Comparison of ENCODE assay signal across 19 cellular contexts in genomic region chr10:100204370-100204769, GRCh38.
"Had no signal": no experiment of that assay in that cellular context is flagged by ENCODE, and none has a peak within 500 bp of the region (broad histone marks: within the 10 kb centered on the region; RNA-seq: fewer than 3 reads in every experiment).

No MANE protein-coding gene starts in this region.

- H3K4me3 Mint-ChIP-seq: activated B cell treated with CpG ODN at 0.5 μM for 24 hours; activated CD4-positive, alpha-beta memory T cell treated with anti-CD3 and anti-CD28 coated beads for 36 hours; activated CD4-positive, alpha-beta T cell treated with anti-CD3 and anti-CD28 coated beads for 36 hours; activated T-helper 1 cell treated with anti-CD3 and anti-CD28 coated beads, Interleukin-12 subunit alpha, Interleukin-12 subunit beta, Interleukin-2, Interleukin-4 antibody, amounts not matched to agents 30 ng/mL and 10 ng/mL and 1 ng/mL, durations not matched to agents 14 hours and 24 hours and 36 hours; memory B cell; nephron had no signal

- DNase-seq: activated B cell treated with CpG ODN at 0.5 μM for 24 hours; activated CD4-positive, alpha-beta memory T cell treated with anti-CD3 and anti-CD28 coated beads for 36 hours; activated CD4-positive, alpha-beta T cell treated with anti-CD3 and anti-CD28 coated beads for 36 hours; activated naive CD4-positive, alpha-beta T cell treated with Interleukin-2 at 50 U/mL for 16 hours; amygdala; cortex of kidney; heart left ventricle; islet precursor cell; left cardiac atrium; right cardiac atrium; stimulated activated CD4-positive, alpha-beta T cell treated with anti-CD3 and anti-CD28 coated beads, Interleukin-4, amount 100 ng/mL, for 24 hours; stimulated activated naive CD8-positive, alpha-beta T cell treated with anti-CD3 and anti-CD28 coated beads, Interleukin-15, Interleukin-2, amounts not matched to agents 100 U/mL and 50 U/mL, for 24 hours; T-helper 1 cell; T1000; upper lobe of left lung had no signal

- H3K4me1 Mint-ChIP-seq: activated B cell treated with CpG ODN at 0.5 μM for 24 hours, memory B cell, nephron had no signal

- H3K9me3 Mint-ChIP-seq: activated B cell treated with CpG ODN at 0.5 μM for 24 hours; activated CD4-positive, alpha-beta memory T cell treated with anti-CD3 and anti-CD28 coated beads for 36 hours; activated T-helper 1 cell treated with anti-CD3 and anti-CD28 coated beads, Interleukin-12 subunit alpha, Interleukin-12 subunit beta, Interleukin-2, Interleukin-4 antibody, amounts not matched to agents 30 ng/mL and 10 ng/mL and 1 ng/mL, durations not matched to agents 14 hours and 24 hours and 36 hours; memory B cell; nephron had no signal

- ATAC-seq: activated CD4-positive, alpha-beta T cell treated with anti-CD3 and anti-CD28 coated beads for 36 hours; gastroesophageal sphincter; heart left ventricle; left cardiac atrium; right cardiac atrium; stimulated activated naive CD8-positive, alpha-beta T cell treated with anti-CD3 and anti-CD28 coated beads, Interleukin-15, Interleukin-2, amounts not matched to agents 100 U/mL and 50 U/mL, for 24 hours had no signal

- H3K27me3 Mint-ChIP-seq: activated B cell treated with CpG ODN at 0.5 μM for 24 hours; activated CD4-positive, alpha-beta memory T cell treated with anti-CD3 and anti-CD28 coated beads for 36 hours; activated CD4-positive, alpha-beta T cell treated with anti-CD3 and anti-CD28 coated beads for 36 hours; memory B cell had no signal

- H3K27ac Mint-ChIP-seq: activated B cell treated with CpG ODN at 0.5 μM for 24 hours; activated CD4-positive, alpha-beta T cell treated with anti-CD3 and anti-CD28 coated beads for 36 hours; activated T-helper 1 cell treated with anti-CD3 and anti-CD28 coated beads, Interleukin-12 subunit alpha, Interleukin-12 subunit beta, Interleukin-2, Interleukin-4 antibody, amounts not matched to agents 30 ng/mL and 10 ng/mL and 1 ng/mL, durations not matched to agents 14 hours and 24 hours and 36 hours; memory B cell; nephron had no signal
